In the genomic region with DNA sequence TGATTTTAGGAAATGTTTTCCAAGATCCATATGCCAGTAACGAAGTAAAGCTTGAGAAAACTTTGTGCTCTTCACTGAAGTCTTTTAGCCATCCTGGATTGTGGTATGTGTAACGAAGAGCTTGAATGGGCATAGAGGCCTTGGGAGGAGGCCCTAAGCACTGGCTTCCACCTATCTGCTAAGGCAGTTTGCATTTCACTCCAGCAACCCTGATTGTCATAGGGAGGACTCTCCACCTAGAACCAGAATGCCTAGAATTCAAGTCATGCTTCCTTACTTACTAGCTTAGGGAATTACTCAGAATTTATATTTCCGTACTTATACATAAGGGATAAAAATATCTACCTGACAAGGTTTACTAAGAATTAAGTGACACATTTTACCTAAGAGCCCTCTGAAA, we compare ENCODE assay signal across 21 cellular contexts.
"Had no signal": no experiment of that assay in that cellular context is flagged by ENCODE, and none has a peak within 500 bp of the region (broad histone marks: within the 10 kb centered on the region; RNA-seq: fewer than 3 reads in every experiment).

No MANE protein-coding gene starts in this region.

- H3K4me3 ChIP-seq: coronary artery, dorsolateral prefrontal cortex, esophagus muscularis mucosa, gastroesophageal sphincter, heart left ventricle, hepatocyte, left lung, lower lobe of right lung, mucosa of descending colon had no signal

- H3K27me3 ChIP-seq: foreskin keratinocyte, hepatocyte, left lung had no signal

- H3K36me3 Mint-ChIP-seq: immature natural killer cell, mesothelial cell of epicardium had no signal

- H3K4me2 ChIP-seq: hepatocyte had no signal

- H3K4me3 Mint-ChIP-seq: immature natural killer cell, mesothelial cell of epicardium had no signal

- FAIRE-seq: endothelial cell of umbilical vein, frontal cortex had no signal

- DNase-seq: dermis blood vessel endothelial cell; dorsolateral prefrontal cortex; effector CD4-positive, alpha-beta T cell; effector memory CD4-positive, alpha-beta T cell; foreskin keratinocyte; heart left ventricle; hypothalamus; immature natural killer cell; islet precursor cell; left cardiac atrium; left lung; left ventricle myocardium superior; lower lobe of right lung; mucosa of descending colon had no signal

- H3K27ac Mint-ChIP-seq: immature natural killer cell, mesothelial cell of epicardium had no signal

- ATAC-seq: foreskin keratinocyte, gastroesophageal sphincter, heart left ventricle, left cardiac atrium, left lung, left ventricle myocardium superior, lower lobe of right lung, mucosa of descending colon had no signal

- H3K27ac ChIP-seq: coronary artery, dorsolateral prefrontal cortex, esophagus muscularis mucosa, foreskin keratinocyte, gastroesophageal sphincter, heart left ventricle, hepatocyte, left lung, lower lobe of right lung had no signal

- H3K36me3 ChIP-seq: esophagus muscularis mucosa, gastroesophageal sphincter, heart left ventricle, left lung, lower lobe of right lung had no signal

- H2AFZ ChIP-seq: hepatocyte had no signal

- H3K4me1 ChIP-seq: esophagus muscularis mucosa, gastroesophageal sphincter, heart left ventricle, left lung, lower lobe of right lung had no signal

- H3K9me3 ChIP-seq: esophagus muscularis mucosa, gastroesophageal sphincter, left lung, lower lobe of right lung, mucosa of descending colon had no signal

- H3K4me1 Mint-ChIP-seq: immature natural killer cell had no signal

- H3K79me2 ChIP-seq: hepatocyte had no signal
